ENCODE assay signal across 23 cellular contexts in the genomic region with DNA sequence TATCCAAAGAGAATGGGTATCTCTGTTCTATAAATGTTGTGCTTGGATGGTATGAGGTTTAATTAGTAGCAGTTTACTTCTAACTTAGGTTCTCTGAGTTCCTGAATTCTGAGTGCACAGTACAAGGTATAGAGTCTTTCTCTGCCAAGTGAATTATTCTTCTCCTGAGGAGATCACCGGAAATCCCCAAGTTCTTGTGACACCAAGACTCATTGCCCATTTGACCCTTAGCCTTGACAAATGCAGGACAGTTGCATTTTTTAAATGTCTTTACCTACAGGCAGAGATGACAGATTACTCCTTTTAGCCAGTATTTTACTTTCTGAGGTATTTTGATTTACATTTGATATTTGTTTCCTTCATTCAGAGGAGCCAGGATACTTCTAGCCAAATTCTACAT.
DNase-seq lines count a peak whose midpoint lies in the region; ATAC-seq, FAIRE-seq and TF ChIP-seq lines count a peak whose summit lies in the region.
"Had no signal": no experiment of that assay in that cellular context is flagged by ENCODE, and none has a peak within 500 bp of the region (broad histone marks: within the 10 kb centered on the region; RNA-seq: fewer than 3 reads in every experiment).

No MANE protein-coding gene starts in this region.

- no peak overlapping the region for H2AK5ac ChIP-seq in trophoblast cell (ENCODE audit: low read length)

- H2AFZ ChIP-seq in endothelial cell of umbilical vein (ENCODE audit: low read depth, low read length) (no peak overlapping the region), trophoblast cell (ENCODE audit: insufficient read depth, low read length, poor library complexity) (no peak overlapping the region)
- H2AFZ ChIP-seq: GM23338 had no signal

- peak; percentile 21 for FAIRE-seq in endothelial cell of umbilical vein (lab: Jason Lieb, UNC)
- FAIRE-seq: A204.1, G401.6, GM12892, GM19239 had no signal

- H3K9ac ChIP-seq in endothelial cell of umbilical vein (replicated peaks; ENCODE audit: extremely low read depth, insufficient read depth, low read length) (no peak overlapping the region), trophoblast cell (ENCODE audit: low read length) (no peak overlapping the region)
- H3K9ac ChIP-seq: BLaER1 had no signal

- H3K27me3 ChIP-seq in endothelial cell of umbilical vein (ENCODE audit: control insufficient read depth in 2 of 2, insufficient read depth in 2 of 2, low read length in 2 of 2) (no peaks in the 10 kb centered on the region), trophoblast cell (ENCODE audit: insufficient read depth, low read length) (no peaks in the 10 kb centered on the region), thyroid gland (no peaks in the 10 kb centered on the region)

- POLR2A ChIA-PET in endothelial cell of umbilical vein (lab: Charles Lee) = no interaction called here
- POLR2A ChIA-PET in activated CD4-positive, alpha-beta T cell treated with anti-CD3 and anti-CD28 coated beads for 36 hours (lab: Charles Lee) = no interaction called here

- no peak overlapping the region for H3K4me2 ChIP-seq in endothelial cell of umbilical vein (ENCODE audit: insufficient read depth, low read length)
- no peak overlapping the region for H3K4me2 ChIP-seq in trophoblast cell (ENCODE audit: low read length)
- H3K4me2 ChIP-seq: BLaER1, GM23338 had no signal

- H4K91ac ChIP-seq in trophoblast cell (ENCODE audit: low read depth, low read length) = no peak overlapping the region

- no peaks in the 10 kb centered on the region for H3K79me1 ChIP-seq in trophoblast cell (ENCODE audit: low read length)

- no peak overlapping the region for H3K27ac ChIP-seq in endothelial cell of umbilical vein (ENCODE audit: insufficient read depth, low read depth, low read length)
- H3K27ac ChIP-seq in trophoblast cell (ENCODE audit: low read depth, low read length) = no peak overlapping the region
- peak overlapping the region in 2 of 3 donors; percentile 26 to 35 for H3K27ac ChIP-seq in thyroid gland
- H3K27ac ChIP-seq: 22Rv1, BLaER1, C4-2B had no signal

- H3K4ac ChIP-seq in trophoblast cell (ENCODE audit: low read depth, low read length) = no peak overlapping the region

- H3K23ac ChIP-seq in trophoblast cell (ENCODE audit: low read length) = no peak overlapping the region

- ATAC-seq in GM18858 (IDR thresholded peaks at IDR 0.05; ENCODE audit: unreplicated experiment) = no peak
- no peak for ATAC-seq in activated CD4-positive, alpha-beta T cell treated with anti-CD3 and anti-CD28 coated beads for 36 hours
- no peak for ATAC-seq in effector memory CD8-positive, alpha-beta T cell (replicated peaks)
- ATAC-seq: GM23338, HCT116 had no signal

- no peaks in the 10 kb centered on the region for H3K9me1 ChIP-seq in endothelial cell of umbilical vein (replicated peaks; ENCODE audit: control insufficient read depth, extremely low read depth, insufficient read depth, low read length)

- TF ChIP-seq CTCF in endothelial cell of umbilical vein (IDR thresholded peaks at IDR 0.05; ENCODE audit: extremely low read depth in 1 of 2, insufficient read depth in 1 of 2, low read depth in 1 of 2, low read length in 2 of 2) = no peak
- no peak for TF ChIP-seq CTCF in thyroid gland (IDR thresholded peaks at IDR 0.05)

- H3K18ac ChIP-seq in trophoblast cell (ENCODE audit: low read length) = no peak overlapping the region

- no CpG with 5 or more reads among the region's 1 CpG for WGBS in trophoblast cell (ENCODE audit: extremely low coverage, insufficient coverage, insufficient read length)
- WGBS in thyroid gland, 2 donors = 93 to 100% methylated on average over 1 of the region's 1 CpG

- H3K27me3 Mint-ChIP-seq in T-helper 2 cell treated with Interferon-gamma antibody and Interleukin-4, amounts not matched to agents 5 μg/mL and 100 μg/mL, for 36 hours (ENCODE audit: low read depth) = no peaks in the 10 kb centered on the region
- peaks cover 2% of the 10 kb centered on the region for H3K27me3 Mint-ChIP-seq in activated CD4-positive, alpha-beta T cell treated with anti-CD3 and anti-CD28 coated beads for 36 hours
- H3K27me3 Mint-ChIP-seq in effector memory CD8-positive, alpha-beta T cell = peaks cover 7 to 11% of the 10 kb centered on the region in 2 donors

- H3K4me1 ChIP-seq in endothelial cell of umbilical vein (ENCODE audit: control insufficient read depth, extremely low read depth, insufficient read depth, low read length) (no peaks in the 10 kb centered on the region), trophoblast cell (ENCODE audit: control insufficient read depth in 1 of 2, insufficient read depth in 2 of 2, low read length in 2 of 2) (no peaks in the 10 kb centered on the region), thyroid gland (peaks cover 12 to 21% of the 10 kb centered on the region in 2 donors)
- H3K4me1 ChIP-seq: BLaER1 had no signal

- H3K79me2 ChIP-seq in endothelial cell of umbilical vein (ENCODE audit: control insufficient read depth, insufficient read depth, low read length) = no peaks in the 10 kb centered on the region
- no peaks in the 10 kb centered on the region for H3K79me2 ChIP-seq in trophoblast cell (ENCODE audit: control insufficient read depth, insufficient read depth, low read length, poor library complexity)

- peaks cover 27% of the 10 kb centered on the region for H3K4me1 Mint-ChIP-seq in T-helper 2 cell treated with Interferon-gamma antibody and Interleukin-4, amounts not matched to agents 5 μg/mL and 100 μg/mL, for 36 hours (ENCODE audit: low read depth)
- H3K4me1 Mint-ChIP-seq in activated CD4-positive, alpha-beta T cell treated with anti-CD3 and anti-CD28 coated beads for 36 hours = no peaks in the 10 kb centered on the region
- H3K4me1 Mint-ChIP-seq in effector memory CD8-positive, alpha-beta T cell (ENCODE audit: low read depth in 2 of 2) = no peaks in the 10 kb centered on the region
- H3K4me1 Mint-ChIP-seq: B cell, GM23338, H9 had no signal

- no peak overlapping the region for H3K4me3 ChIP-seq in endothelial cell of umbilical vein (replicated peaks in 1 of 3; ENCODE audit: insufficient read depth in 1 of 3, low read depth in 1 of 3, low read length in 3 of 3)
- H3K4me3 ChIP-seq in trophoblast cell (ENCODE audit: low read depth, low read length) = no peak overlapping the region
- H3K4me3 ChIP-seq in thyroid gland (replicated peaks in 1 of 3) = no peak overlapping the region
- H3K4me3 ChIP-seq: BLaER1, GM23338 had no signal

- H2BK5ac ChIP-seq in trophoblast cell (ENCODE audit: low read depth, low read length, poor library complexity) = no peak overlapping the region

- no peak overlapping the region for H2BK120ac ChIP-seq in trophoblast cell (ENCODE audit: insufficient read depth, low read length, poor library complexity)

- intact Hi-C loops in endothelial cell of umbilical vein (cut with micrococcal nuclease) = no loop called here
- intact Hi-C loops in thyroid gland (cut with DNase I) = no loop called here
- intact Hi-C loops in activated CD4-positive, alpha-beta T cell treated with anti-CD3 and anti-CD28 coated beads for 36 hours (cut with DNase I, micrococcal nuclease) = no loop called here

- H3K27ac Mint-ChIP-seq in T-helper 2 cell treated with Interferon-gamma antibody and Interleukin-4, amounts not matched to agents 5 μg/mL and 100 μg/mL, for 36 hours = peak overlapping the region; percentile 41
- no peak overlapping the region for H3K27ac Mint-ChIP-seq in activated CD4-positive, alpha-beta T cell treated with anti-CD3 and anti-CD28 coated beads for 36 hours
- H3K27ac Mint-ChIP-seq in effector memory CD8-positive, alpha-beta T cell = no peak overlapping the region
- H3K27ac Mint-ChIP-seq: B cell; CD4-positive, alpha-beta memory T cell; GM23338; H9 had no signal

- peaks cover 4% of the 10 kb centered on the region for H3K9me3 Mint-ChIP-seq in T-helper 2 cell treated with Interferon-gamma antibody and Interleukin-4, amounts not matched to agents 5 μg/mL and 100 μg/mL, for 36 hours
- no peaks in the 10 kb centered on the region for H3K9me3 Mint-ChIP-seq in activated CD4-positive, alpha-beta T cell treated with anti-CD3 and anti-CD28 coated beads for 36 hours (ENCODE audit: low read depth)
- H3K9me3 Mint-ChIP-seq in effector memory CD8-positive, alpha-beta T cell = no peaks in the 10 kb centered on the region
- H3K9me3 Mint-ChIP-seq: CD4-positive, alpha-beta memory T cell had no signal

- no peaks in the 10 kb centered on the region for H3K36me3 ChIP-seq in endothelial cell of umbilical vein (ENCODE audit: control insufficient read depth in 2 of 2, extremely low read depth in 1 of 2, insufficient read depth in 2 of 2, low read length in 2 of 2)
- H3K36me3 ChIP-seq in trophoblast cell (ENCODE audit: control insufficient read depth in 1 of 2, insufficient read depth in 2 of 2, low read length in 2 of 2) = no peaks in the 10 kb centered on the region
- peaks cover 6 to 7% of the 10 kb centered on the region in 2 donors for H3K36me3 ChIP-seq in thyroid gland
- H3K36me3 ChIP-seq: BLaER1 had no signal

- CTCF ChIA-PET in endothelial cell of umbilical vein (lab: Charles Lee) = no interaction called here
- CTCF ChIA-PET in activated CD4-positive, alpha-beta T cell treated with anti-CD3 and anti-CD28 coated beads for 36 hours (lab: Charles Lee) = no interaction called here

- no peak for DNase-seq in T-helper 2 cell treated with Interferon-gamma antibody and Interleukin-4, amounts not matched to agents 5 μg/mL and 100 μg/mL, for 36 hours (ENCODE audit: low spot score)
- DNase-seq in T-helper 2 cell (no peak), endothelial cell of umbilical vein (ENCODE audit: low read depth, low spot score) (no peak), trophoblast cell (peak; percentile 57 to 76), thyroid gland (no peak)
- no peak for DNase-seq in activated CD4-positive, alpha-beta T cell treated with anti-CD3 and anti-CD28 coated beads for 36 hours
- DNase-seq in effector memory CD8-positive, alpha-beta T cell = no peak
- DNase-seq: CD4-positive, alpha-beta memory T cell; COR-L47; DMS153; DND-41; H9 had no signal

- H2BK12ac ChIP-seq in trophoblast cell (ENCODE audit: low read length) = no peak overlapping the region

- no peak overlapping the region for H3K14ac ChIP-seq in trophoblast cell (ENCODE audit: low read length)

- no TSS peak for BruUV-seq in endothelial cell of umbilical vein (replicated peaks; lab: Mats Ljungman, UMichigan)

- TF ChIP-seq POLR2A in endothelial cell of umbilical vein (IDR thresholded peaks at IDR 0.05; ENCODE audit: low read depth, low read length) (no peak), thyroid gland (IDR thresholded peaks at IDR 0.05) (no peak)

- dilution Hi-C loops in endothelial cell of umbilical vein (cut with MboI; ENCODE audit: extremely low pct_ligation_motif_present, low sequenced_read_pairs) = no loop called here

- no peak overlapping the region for H4K12ac ChIP-seq in trophoblast cell (ENCODE audit: low read depth, low read length)

- H4K20me1 ChIP-seq in endothelial cell of umbilical vein (replicated peaks; ENCODE audit: control insufficient read depth, extremely low read depth, insufficient read depth, low read length) = no peaks in the 10 kb centered on the region
- H4K20me1 ChIP-seq: BLaER1 had no signal

- H3K36me3 Mint-ChIP-seq in T-helper 2 cell treated with Interferon-gamma antibody and Interleukin-4, amounts not matched to agents 5 μg/mL and 100 μg/mL, for 36 hours (ENCODE audit: low read depth) = peaks cover 47% of the 10 kb centered on the region
- H3K36me3 Mint-ChIP-seq in activated CD4-positive, alpha-beta T cell treated with anti-CD3 and anti-CD28 coated beads for 36 hours (ENCODE audit: low read depth) = no peaks in the 10 kb centered on the region
- H3K36me3 Mint-ChIP-seq in effector memory CD8-positive, alpha-beta T cell (ENCODE audit: insufficient read depth) = no peaks in the 10 kb centered on the region
- H3K36me3 Mint-ChIP-seq: CD4-positive, alpha-beta memory T cell had no signal

- no peaks in the 10 kb centered on the region for H3K9me3 ChIP-seq in endothelial cell of umbilical vein (replicated peaks; ENCODE audit: control insufficient read depth, insufficient read depth, low read length)
- no peaks in the 10 kb centered on the region for H3K9me3 ChIP-seq in trophoblast cell (ENCODE audit: insufficient read depth, low read depth, low read length)
- no peaks in the 10 kb centered on the region for H3K9me3 ChIP-seq in thyroid gland

- no peak overlapping the region for H4K8ac ChIP-seq in trophoblast cell (ENCODE audit: low read depth, low read length)

- no peak overlapping the region for H3K4me3 Mint-ChIP-seq in T-helper 2 cell treated with Interferon-gamma antibody and Interleukin-4, amounts not matched to agents 5 μg/mL and 100 μg/mL, for 36 hours
- no peak overlapping the region for H3K4me3 Mint-ChIP-seq in activated CD4-positive, alpha-beta T cell treated with anti-CD3 and anti-CD28 coated beads for 36 hours
- no peak overlapping the region for H3K4me3 Mint-ChIP-seq in effector memory CD8-positive, alpha-beta T cell
- H3K4me3 Mint-ChIP-seq: B cell; CD4-positive, alpha-beta memory T cell; GM23338; H9 had no signal

Comparison
In these comparisons a context has a peak if more than half of its experiments do, and no peak if none do; other contexts are left out.
1. DNase-seq: peak in trophoblast cell (2 of 2); none in T-helper 2 cell treated with Interferon-gamma antibody and Interleukin-4, amounts not matched to agents 5 μg/mL and 100 μg/mL, for 36 hours (single experiment), T-helper 2 cell (0 of 5), endothelial cell of umbilical vein (single experiment), thyroid gland (0 of 2), activated CD4-positive, alpha-beta T cell treated with anti-CD3 and anti-CD28 coated beads for 36 hours (single experiment) and effector memory CD8-positive, alpha-beta T cell (0 of 3).
2. H3K27ac ChIP-seq: peak in thyroid gland (2 of 3); none in endothelial cell of umbilical vein (single experiment) and trophoblast cell (single experiment).